Comparison of ENCODE assay signal across 14 cellular contexts in the genomic region with DNA sequence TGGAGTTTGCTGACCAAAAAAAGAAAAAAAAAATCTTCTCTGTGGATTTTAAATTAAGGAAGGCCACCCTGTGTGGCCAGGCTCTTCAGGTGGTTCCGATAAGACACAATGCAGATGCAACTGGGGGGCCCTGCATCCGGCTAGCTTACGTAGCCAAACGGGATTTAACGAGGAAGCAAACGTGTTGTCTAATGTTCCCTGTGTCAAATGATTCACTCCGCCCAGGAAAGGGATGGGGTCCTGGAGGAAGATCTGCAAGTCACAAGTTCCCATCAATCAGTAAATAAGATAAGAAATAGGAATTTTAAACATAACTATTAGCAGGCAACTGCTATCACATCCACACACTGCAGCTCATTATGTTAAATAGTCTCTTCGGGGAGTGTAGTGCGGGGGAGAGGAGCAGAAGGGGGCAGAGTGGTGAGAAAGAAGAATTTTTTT.
A peak's percentile ranks its signal among the peaks of the same experiment; 100 is the strongest.
DNase-seq lines count a peak whose midpoint lies in the region; ATAC-seq and TF ChIP-seq lines count a peak whose summit lies in the region.
"Had no signal": no experiment of that assay in that cellular context is flagged by ENCODE, and none has a peak within 500 bp of the region (broad histone marks: within the 10 kb centered on the region; RNA-seq: fewer than 3 reads in every experiment).

No MANE protein-coding gene starts in this region.

- WGBS in smooth muscle cell (ENCODE audit: low lambda C conversion rate) = 11% methylated on average over 9 of the region's 9 CpGs

- H3K27ac ChIP-seq in HUES48 (ENCODE audit: low read depth, low read length) (peak overlapping the region; percentile 70), smooth muscle cell (ENCODE audit: low read depth) (no peak overlapping the region)
- H3K27ac ChIP-seq: C4-2B, Peyer's patch had no signal

- H3K4me2 ChIP-seq in smooth muscle cell = peak overlapping the region; percentile 79

- no peak for TF ChIP-seq CTCF in smooth muscle cell (IDR thresholded peaks at IDR 0.05; ENCODE audit: borderline replicate concordance, insufficient read depth, poor library complexity, severe bottlenecking)

- peaks cover 46% of the 10 kb centered on the region for H3K4me1 ChIP-seq in HUES48 (ENCODE audit: control insufficient read depth, insufficient read depth, low read length)
- H3K4me1 ChIP-seq in smooth muscle cell (ENCODE audit: low read depth) = peaks cover 26% of the 10 kb centered on the region
- H3K4me1 ChIP-seq: Peyer's patch had no signal

- H3K36me3 ChIP-seq in HUES48 (ENCODE audit: control insufficient read depth, insufficient read depth, low read length) = no peaks in the 10 kb centered on the region
- no peaks in the 10 kb centered on the region for H3K36me3 ChIP-seq in smooth muscle cell (ENCODE audit: low read depth)
- H3K36me3 ChIP-seq: Peyer's patch had no signal

- H3K27me3 ChIP-seq in HUES48 (ENCODE audit: control insufficient read depth, insufficient read depth, low read length) (no peaks in the 10 kb centered on the region), smooth muscle cell (ENCODE audit: low read depth) (peaks cover 49% of the 10 kb centered on the region)
- H3K27me3 ChIP-seq: Peyer's patch had no signal

- DNase-seq in dermis blood vessel endothelial cell (peak; percentile 46), lung microvascular endothelial cell (ENCODE audit: low read depth in 2 of 2) (peak; percentile 5 to 10), smooth muscle cell (lab: John Stamatoyannopoulos, UW; ENCODE audit: unreplicated experiment) (no peak), cerebellar nuclear complex (lab: John Stamatoyannopoulos, UW) (no peak), NCI-H2196 treated with DMSO at 0.1 percent for 48 hours (lab: John Stamatoyannopoulos, UW; ENCODE audit: unreplicated experiment) (no peak)
- DNase-seq: activated CD4-positive, CD25-positive, alpha-beta regulatory T cell; activated CD8-positive, alpha-beta memory T cell treated with anti-CD3 and anti-CD28 coated beads for 24 hours; activated effector memory CD4-positive, alpha-beta T cell treated with anti-CD3 and anti-CD28 coated beads, Interleukin-2, amount 50 U/mL, for 16 hours; NCI-H2029 treated with DMSO at 0.1 percent for 48 hours; Peyer's patch; stimulated activated CD4-positive, alpha-beta T cell treated with anti-CD3 and anti-CD28 coated beads, Interleukin-4, amount 100 ng/mL, for 24 hours had no signal

- H3F3A ChIP-seq in smooth muscle cell (ENCODE audit: low read depth) = peaks cover 17% of the 10 kb centered on the region

- no peaks in the 10 kb centered on the region for H3K79me2 ChIP-seq in smooth muscle cell (ENCODE audit: low read depth)

- H4K20me1 ChIP-seq in smooth muscle cell (ENCODE audit: low read depth) = no peaks in the 10 kb centered on the region

- no peak for ATAC-seq in HG02981 (IDR thresholded peaks at IDR 0.05; ENCODE audit: unreplicated experiment)

- H3K9me3 ChIP-seq in HUES48 (ENCODE audit: control insufficient read depth, insufficient read depth, low read length) = no peaks in the 10 kb centered on the region
- H3K9me3 ChIP-seq in smooth muscle cell (replicated peaks; ENCODE audit: low read depth) = no peaks in the 10 kb centered on the region
- H3K9me3 ChIP-seq: Peyer's patch had no signal

- peak overlapping the region; percentile 19; the same call in 1 of the 2 replicates for H3K9ac ChIP-seq in HUES48 (ENCODE audit: low read depth, low read length)
- H3K9ac ChIP-seq in smooth muscle cell (ENCODE audit: low read depth) = no peak overlapping the region

- H2AFZ ChIP-seq in smooth muscle cell (ENCODE audit: low read depth) = no peak overlapping the region

- peak overlapping the region; percentile 37 for H3K4me3 ChIP-seq in HUES48 (ENCODE audit: low read depth, low read length)
- H3K4me3 ChIP-seq in smooth muscle cell = peak overlapping the region; percentile 24
- H3K4me3 ChIP-seq: Peyer's patch had no signal

Comparison
In these comparisons a context has a peak if more than half of its experiments do, and no peak if none do; other contexts are left out.
1. DNase-seq: peak in dermis blood vessel endothelial cell (single experiment) and lung microvascular endothelial cell (2 of 2); none in smooth muscle cell (single experiment), cerebellar nuclear complex (0 of 2) and NCI-H2196 treated with DMSO at 0.1 percent for 48 hours (single experiment).